ENCODE assay signal across 8 cellular contexts in the genomic region with DNA sequence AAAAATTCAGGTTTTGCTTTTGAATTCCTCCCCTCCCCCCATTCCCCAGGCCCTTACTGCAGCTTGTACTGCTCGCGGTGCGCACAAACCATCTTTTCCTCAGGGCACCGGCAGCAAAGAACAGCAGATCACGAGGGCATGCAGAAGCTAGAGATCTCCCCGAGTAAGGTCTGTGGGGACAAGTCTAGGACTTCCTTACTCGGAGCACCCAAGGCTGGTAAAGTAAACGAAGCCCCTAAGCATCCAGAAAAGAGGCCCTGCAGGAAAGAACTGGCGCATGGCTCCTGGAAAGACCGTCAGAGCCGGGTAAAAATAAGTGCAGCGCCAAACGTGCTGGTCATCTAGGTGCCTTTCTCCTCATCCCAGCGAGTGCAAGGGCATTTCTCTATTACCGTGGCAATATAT. TPM values are rescaled to one million over a fixed set of nuclear protein-coding genes. Genes with fewer than 3 reads are reported as not detected.
DNase-seq lines count a peak whose midpoint lies in the region; ATAC-seq and TF ChIP-seq lines count a peak whose summit lies in the region.

No MANE protein-coding gene starts in this region.

- no peaks in the 10 kb centered on the region for H3K27me3 ChIP-seq in SJCRH30
- H3K27me3 ChIP-seq in ascending aorta = no peaks in the 10 kb centered on the region

- H3K4me3 ChIP-seq in SJCRH30 (peak overlapping the region; percentile 93), ascending aorta (peak overlapping the region; percentile 87 to 95)

- H3K36me3 ChIP-seq in SJCRH30 (peaks cover 41% of the 10 kb centered on the region), ascending aorta (peaks cover 9 to 23% of the 10 kb centered on the region in 2 donors)

- ATAC-seq in GM19328 (IDR thresholded peaks at IDR 0.05; ENCODE audit: unreplicated experiment) (peak; percentile 25), HG03432 (IDR thresholded peaks at IDR 0.05; ENCODE audit: unreplicated experiment) (peak; percentile 35)

- peak; percentile 51 to 65 for DNase-seq in SJCRH30
- no peak for DNase-seq in ascending aorta (ENCODE audit: low spot score in 2 of 2)
- peak; percentile 14 for DNase-seq in hepatic stellate cell (ENCODE audit: low spot score)
- DNase-seq in putamen (ENCODE audit: low spot score) = peak; percentile 66
- no peak for DNase-seq in ureter (ENCODE audit: low spot score)

- 0 out of 2 replicates have a peak, but pooled peaks cover 5% of the 10 kb centered on the region for H3K4me1 ChIP-seq in SJCRH30
- H3K4me1 ChIP-seq in ascending aorta = peaks cover 0 to 2% of the 10 kb centered on the region in 2 donors

- TF ChIP-seq CTCF in C4-2B (conservative IDR thresholded peaks at IDR 0.05) (no peak), ascending aorta (IDR thresholded peaks at IDR 0.05) (no peak)

- no peaks in the 10 kb centered on the region for H3K9me3 ChIP-seq in SJCRH30 (replicated peaks)
- H3K9me3 ChIP-seq in ascending aorta = no peaks in the 10 kb centered on the region

- peak overlapping the region; percentile 94 for H3K27ac ChIP-seq in C4-2B
- peak overlapping the region; percentile 95 for H3K27ac ChIP-seq in SJCRH30
- H3K27ac ChIP-seq in ascending aorta = peak overlapping the region; percentile 90 to 94

- intact Hi-C loops in ascending aorta (cut with DNase I) = loop anchor here (1.0 kb wide), 1 partner anchor 156 kb away; a partner anchor contains a TSS

RNA-seq across cellular contexts. Expression of a gene that starts 0.7 kb away (rescaled TPM):
- 1,314 and 1,361 TPM in 2 replicates for total RNA-seq in SJCRH30 (2014; rRNA removed; shearing (Covaris generic))
- total RNA-seq in ascending aorta (125 TPM), ureter (614 TPM)

RNA-seq across cellular contexts. Expression of a gene that starts 52.3 kb away (rescaled TPM):
- 0.05 TPM in 1 of 2 replicates, not detected in the other for total RNA-seq in SJCRH30 (2014; rRNA removed; shearing (Covaris generic))
- total RNA-seq in ascending aorta (not detected), ureter (0.16 TPM)

Comparison
In these comparisons a context has a peak if more than half of its experiments do, and no peak if none do; other contexts are left out.
1. DNase-seq: peak in SJCRH30 (2 of 2), hepatic stellate cell (single experiment) and putamen (single experiment); none in ascending aorta (0 of 2) and ureter (single experiment).
2. Peak in every context shown above with its lines, with median percentiles within 50 percentile points of each other: H3K27ac ChIP-seq.